In genomic region chr6:153976921-153977693, GRCh38 we compare ENCODE assay signal across 14 cellular contexts.
DNase-seq lines count a peak whose midpoint lies in the region; ATAC-seq and TF ChIP-seq lines count a peak whose summit lies in the region.
"Had no signal": no experiment of that assay in that cellular context is flagged by ENCODE, and none has a peak within 500 bp of the region (broad histone marks: within the 10 kb centered on the region; RNA-seq: fewer than 3 reads in every experiment).

No MANE protein-coding gene starts in this region.

- intact Hi-C loops in upper lobe of right lung (cut with DNase I) = no loop called here

- no peak overlapping the region for H3K27ac ChIP-seq in upper lobe of right lung

- H3K27me3 ChIP-seq in upper lobe of right lung = no peaks in the 10 kb centered on the region

- peaks cover under 1% of the 10 kb centered on the region for H3K27me3 Mint-ChIP-seq in T-helper 2 cell treated with Interferon-gamma antibody and Interleukin-4, amounts not matched to agents 5 μg/mL and 100 μg/mL, for 36 hours (ENCODE audit: low read depth)
- H3K27me3 Mint-ChIP-seq: activated CD4-positive, alpha-beta T cell treated with anti-CD3 and anti-CD28 coated beads, Interleukin-2, amount 10 ng/mL, durations not matched to agents 7 days and 5 days had no signal

- ATAC-seq in activated CD4-positive, CD25-positive, alpha-beta regulatory T cell treated with anti-CD3 and anti-CD28 coated beads, Interleukin-2, amount 50 U/mL, for 24 hours = peak; percentile 13 to 33
- ATAC-seq in upper lobe of right lung = peak; percentile 85
- ATAC-seq: K562 had no signal

- DNase-seq in activated CD4-positive, CD25-positive, alpha-beta regulatory T cell treated with anti-CD3 and anti-CD28 coated beads, Interleukin-2, amount 50 U/mL, for 72 hours = no peak
- DNase-seq in HT-29 (ENCODE audit: low spot score) (peak; percentile 75), epidermal melanocyte (ENCODE audit: insufficient read length, low spot score) (peak; percentile 47), upper lobe of right lung (no peak), NAMALWA (ENCODE audit: low spot score) (no peak), cerebellar nuclear complex (lab: John Stamatoyannopoulos, UW) (no peak)
- no peak for DNase-seq in T-helper 2 cell treated with Interferon-gamma antibody and Interleukin-4, amounts not matched to agents 5 μg/mL and 100 μg/mL, for 36 hours (ENCODE audit: low spot score)
- DNase-seq: activated CD4-positive, alpha-beta T cell treated with anti-CD3 and anti-CD28 coated beads, Interleukin-2, amount 10 ng/mL, durations not matched to agents 7 days and 5 days; immature natural killer cell; NCI-H2227 treated with DMSO at 0.1 percent for 48 hours; stimulated activated naive CD4-positive, alpha-beta T cell had no signal

- H3K4me3 Mint-ChIP-seq in T-helper 2 cell treated with Interferon-gamma antibody and Interleukin-4, amounts not matched to agents 5 μg/mL and 100 μg/mL, for 36 hours = no peak overlapping the region
- H3K4me3 Mint-ChIP-seq: activated CD4-positive, alpha-beta T cell treated with anti-CD3 and anti-CD28 coated beads, Interleukin-2, amount 10 ng/mL, durations not matched to agents 7 days and 5 days; activated naive CD4-positive, alpha-beta T cell treated with anti-CD3 and anti-CD28 coated beads, Interleukin-2, amount 50 U/mL, for 24 hours; immature natural killer cell had no signal

- no peaks in the 10 kb centered on the region for H3K36me3 ChIP-seq in upper lobe of right lung

- no peak overlapping the region for H3K4me3 ChIP-seq in upper lobe of right lung
- H3K4me3 ChIP-seq: K562 had no signal

- TF ChIP-seq CTCF in upper lobe of right lung (IDR thresholded peaks at IDR 0.05) = no peak

- H3K4me1 ChIP-seq in upper lobe of right lung = no peaks in the 10 kb centered on the region

- H3K4me1 Mint-ChIP-seq in T-helper 2 cell treated with Interferon-gamma antibody and Interleukin-4, amounts not matched to agents 5 μg/mL and 100 μg/mL, for 36 hours (ENCODE audit: low read depth) = no peaks in the 10 kb centered on the region
- H3K4me1 Mint-ChIP-seq: activated CD4-positive, alpha-beta T cell treated with anti-CD3 and anti-CD28 coated beads, Interleukin-2, amount 10 ng/mL, durations not matched to agents 7 days and 5 days; activated naive CD4-positive, alpha-beta T cell treated with anti-CD3 and anti-CD28 coated beads, Interleukin-2, amount 50 U/mL, for 24 hours; immature natural killer cell had no signal

- H3K9me3 Mint-ChIP-seq in T-helper 2 cell treated with Interferon-gamma antibody and Interleukin-4, amounts not matched to agents 5 μg/mL and 100 μg/mL, for 36 hours = no peaks in the 10 kb centered on the region
- H3K9me3 Mint-ChIP-seq: activated CD4-positive, alpha-beta T cell treated with anti-CD3 and anti-CD28 coated beads, Interleukin-2, amount 10 ng/mL, durations not matched to agents 7 days and 5 days had no signal

- no peaks in the 10 kb centered on the region for H3K36me3 Mint-ChIP-seq in T-helper 2 cell treated with Interferon-gamma antibody and Interleukin-4, amounts not matched to agents 5 μg/mL and 100 μg/mL, for 36 hours (ENCODE audit: low read depth)
- H3K36me3 Mint-ChIP-seq: activated naive CD4-positive, alpha-beta T cell treated with anti-CD3 and anti-CD28 coated beads, Interleukin-2, amount 50 U/mL, for 24 hours; immature natural killer cell had no signal

- no peaks in the 10 kb centered on the region for H3K9me3 ChIP-seq in upper lobe of right lung

- H3K27ac Mint-ChIP-seq in T-helper 2 cell treated with Interferon-gamma antibody and Interleukin-4, amounts not matched to agents 5 μg/mL and 100 μg/mL, for 36 hours = no peak overlapping the region
- H3K27ac Mint-ChIP-seq: activated CD4-positive, alpha-beta T cell treated with anti-CD3 and anti-CD28 coated beads, Interleukin-2, amount 10 ng/mL, durations not matched to agents 7 days and 5 days; activated naive CD4-positive, alpha-beta T cell treated with anti-CD3 and anti-CD28 coated beads, Interleukin-2, amount 50 U/mL, for 24 hours; immature natural killer cell had no signal

Comparison
In these comparisons a context has a peak if more than half of its experiments do, and no peak if none do; other contexts are left out.
1. DNase-seq: peak in HT-29 (single experiment) and epidermal melanocyte (single experiment); none in activated CD4-positive, CD25-positive, alpha-beta regulatory T cell treated with anti-CD3 and anti-CD28 coated beads, Interleukin-2, amount 50 U/mL, for 72 hours (single experiment), upper lobe of right lung (single experiment), NAMALWA (single experiment), cerebellar nuclear complex (0 of 2) and T-helper 2 cell treated with Interferon-gamma antibody and Interleukin-4, amounts not matched to agents 5 μg/mL and 100 μg/mL, for 36 hours (single experiment).